In genomic region chr9:114779352-114779845, GRCh38 we compare ENCODE assay signal across 11 cellular contexts. TPM values are rescaled to one million over a fixed set of nuclear protein-coding genes. Genes with fewer than 3 reads are reported as not detected.
A peak's percentile ranks its signal among the peaks of the same experiment; 100 is the strongest.
DNase-seq lines count a peak whose midpoint lies in the region; ATAC-seq and TF ChIP-seq lines count a peak whose summit lies in the region.
"Had no signal": no experiment of that assay in that cellular context is flagged by ENCODE, and none has a peak within 500 bp of the region (broad histone marks: within the 10 kb centered on the region; RNA-seq: fewer than 3 reads in every experiment).

No MANE protein-coding gene starts in this region.

- 23% methylated on average over 4 of the region's 4 CpGs for WGBS in prostate gland
- 16 to 66% methylated on average over 4 of the region's 4 CpGs for WGBS in sigmoid colon, 2 donors

- H3K27ac ChIP-seq in prostate gland (no peak overlapping the region), sigmoid colon (no peak overlapping the region)

- H3K4me1 ChIP-seq in prostate gland (replicated peaks) = no peaks in the 10 kb centered on the region
- peaks cover 0 to 6% (median 0%) of the 10 kb centered on the region in 4 donors for H3K4me1 ChIP-seq in sigmoid colon

- H3K36me3 ChIP-seq in prostate gland (no peaks in the 10 kb centered on the region), sigmoid colon (no peaks in the 10 kb centered on the region)

- H3K4me3 ChIP-seq in epithelial cell of proximal tubule (ENCODE audit: low read depth, low read length) = no peak overlapping the region
- no peak overlapping the region for H3K4me3 ChIP-seq in prostate gland
- no peak overlapping the region for H3K4me3 ChIP-seq in sigmoid colon

- DNase-seq in GOT3 (lab: John Stamatoyannopoulos, UW) (peak; percentile 8), NCI-H774 (lab: John Stamatoyannopoulos, UW) (peak; percentile 87), epithelial cell of proximal tubule (ENCODE audit: low read depth) (peak; percentile 97), prostate gland (ENCODE audit: low spot score) (peak; percentile 30), sigmoid colon (no peak), NCI-H2227 (lab: John Stamatoyannopoulos, UW; ENCODE audit: unreplicated experiment) (no peak), NCI-H1694 treated with DMSO at 0.1 percent for 48 hours (lab: John Stamatoyannopoulos, UW) (no peak)
- DNase-seq: activated CD4-positive, alpha-beta T cell treated with anti-CD3 and anti-CD28 coated beads for 4 hours; GF-D8 had no signal

- H3K27me3 ChIP-seq in prostate gland (replicated peaks; ENCODE audit: insufficient read depth) = no peaks in the 10 kb centered on the region
- no peaks in the 10 kb centered on the region for H3K27me3 ChIP-seq in sigmoid colon

- TF ChIP-seq EP300 in sigmoid colon (IDR thresholded peaks at IDR 0.05) = no peak

- ATAC-seq in HG02870 (IDR thresholded peaks at IDR 0.05; ENCODE audit: unreplicated experiment) = no peak

- no peak for TF ChIP-seq CTCF in epithelial cell of proximal tubule (conservative IDR thresholded peaks at IDR 0.05; ENCODE audit: low read depth, low read length)
- TF ChIP-seq CTCF in prostate gland (IDR thresholded peaks at IDR 0.05) = no peak
- TF ChIP-seq CTCF in sigmoid colon (IDR thresholded peaks at IDR 0.05) = no peak

- no peaks in the 10 kb centered on the region for H3K9me3 ChIP-seq in prostate gland
- no peaks in the 10 kb centered on the region for H3K9me3 ChIP-seq in sigmoid colon

- intact Hi-C loops in prostate gland (cut with DNase I) (no loop called here), sigmoid colon (cut with DNase I) (no loop called here)

- TF ChIP-seq POLR2A in prostate gland (IDR thresholded peaks at IDR 0.05) (no peak), sigmoid colon (IDR thresholded peaks at IDR 0.05) (no peak)

RNA-seq across cellular contexts. Expression of gene TNFSF15, which starts 26.4 kb away (rescaled TPM):
- total RNA-seq in epithelial cell of proximal tubule (0.81 and 0.87 TPM in 2 replicates), prostate gland (1 to 10 TPM; 1.7 to 9.0 TPM), sigmoid colon (10 to 100 TPM in 2 of 4 donors, 1 to 10 TPM in 2; 2.3 to 13.2 (median 10.1) TPM)
- 1 to 10 TPM in 1 of 3 donors, under 1 TPM in 2; 0.60 to 1.5 (median 0.92) TPM for polyA plus RNA-seq in sigmoid colon
- total RNA-seq: NCI-H460 had no signal

Comparison
In these comparisons a context has a peak if more than half of its experiments do, and no peak if none do; other contexts are left out.
1. DNase-seq: peak in GOT3 (single experiment), NCI-H774 (single experiment), epithelial cell of proximal tubule (single experiment) and prostate gland (single experiment); none in sigmoid colon (single experiment), NCI-H2227 (single experiment) and NCI-H1694 treated with DMSO at 0.1 percent for 48 hours (single experiment).